Comparison of ENCODE assay signal across 1 cellular context in the genomic region with DNA sequence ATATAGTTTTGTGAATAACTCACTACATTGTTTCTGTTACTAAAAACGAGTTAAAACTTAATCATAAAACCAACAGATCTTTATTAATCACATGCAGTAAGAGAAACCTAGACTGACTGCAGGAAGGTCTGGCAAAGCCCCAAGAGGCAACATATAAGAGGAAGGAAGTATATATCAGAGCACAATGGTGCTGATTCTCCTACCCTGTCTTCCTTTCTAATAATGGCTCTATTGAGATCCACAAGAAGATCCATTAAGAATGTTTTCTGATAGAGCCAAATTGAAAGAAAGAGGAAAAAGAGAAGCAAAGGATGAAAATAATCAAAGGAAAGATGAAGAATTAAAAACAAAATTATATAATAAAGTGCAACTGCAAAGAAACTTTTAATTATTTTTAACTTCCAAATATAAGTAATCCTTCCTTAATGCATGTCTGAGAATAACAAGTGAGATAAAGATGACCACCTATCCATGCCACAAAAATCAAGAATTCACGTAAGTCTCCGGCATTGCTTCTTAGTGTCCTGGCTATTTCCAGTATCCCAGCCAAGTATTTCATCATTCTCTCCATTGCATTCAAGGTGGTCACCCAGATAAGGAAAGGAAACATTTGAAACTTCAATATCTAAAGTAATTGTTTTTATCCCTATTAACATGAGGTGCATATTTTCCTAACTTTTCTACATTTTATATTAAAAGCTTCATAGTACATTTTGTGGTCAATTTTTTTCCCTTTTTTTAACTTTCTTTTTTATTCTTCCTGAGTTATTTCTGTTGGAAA.
TF ChIP-seq lines count a peak whose summit lies in the region.

No MANE protein-coding gene starts in this region.

TF ChIP-seq in K562, 482 proteins besides CTCF, POLR2A, EP300 and RAD21 (continued from another document and continues in another):
- TF ChIP-seq, protein P1, sequence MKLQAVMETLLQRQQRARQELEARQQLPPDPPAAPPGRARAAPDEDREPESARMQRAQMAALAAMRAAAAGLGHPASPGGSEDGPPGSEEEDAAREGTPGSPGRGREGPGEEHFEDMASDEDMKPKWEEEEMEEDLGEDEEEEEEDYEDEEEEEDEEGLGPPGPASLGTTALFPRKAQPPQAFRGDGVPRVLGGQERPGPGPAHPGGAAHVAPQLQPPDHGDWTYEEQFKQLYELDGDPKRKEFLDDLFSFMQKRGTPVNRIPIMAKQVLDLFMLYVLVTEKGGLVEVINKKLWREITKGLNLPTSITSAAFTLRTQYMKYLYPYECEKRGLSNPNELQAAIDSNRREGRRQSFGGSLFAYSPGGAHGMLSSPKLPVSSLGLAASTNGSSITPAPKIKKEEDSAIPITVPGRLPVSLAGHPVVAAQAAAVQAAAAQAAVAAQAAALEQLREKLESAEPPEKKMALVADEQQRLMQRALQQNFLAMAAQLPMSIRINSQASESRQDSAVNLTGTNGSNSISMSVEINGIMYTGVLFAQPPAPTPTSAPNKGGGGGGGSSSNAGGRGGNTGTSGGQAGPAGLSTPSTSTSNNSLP (IDR thresholded peaks at IDR 0.05; ENCODE audit: borderline replicate concordance, low read depth, low read length), result peak; percentile 94
- peak; percentile 39; the same call in 1 of the 2 replicates for TF ChIP-seq NFRKB (IDR thresholded peaks at IDR 0.05; ENCODE audit: low read depth)
- no peak for TF ChIP-seq ZNF449 (CRISPR knock-in tag; IDR thresholded peaks at IDR 0.05)
- peak; percentile 97 for TF ChIP-seq SMARCA4 (IDR thresholded peaks at IDR 0.05)
- TF ChIP-seq HIVEP1 (CRISPR knock-in tag; IDR thresholded peaks at IDR 0.05), result no peak
- TF ChIP-seq DPF2 (IDR thresholded peaks at IDR 0.05), result peak; percentile 97
- 0 out of 2 replicates have a peak, but pooled peaks have one; percentile 36 for TF ChIP-seq CXXC5 (CRISPR knock-in tag; IDR thresholded peaks at IDR 0.05)
- TF ChIP-seq TBL1XR1 (IDR thresholded peaks at IDR 0.05; ENCODE audit: low read length in 2 of 2), result peak in 1 of 2 experiments; percentile 62; a peak in 1 of 4 replicates
- TF ChIP-seq FOXM1 (IDR thresholded peaks at IDR 0.05; ENCODE audit: low read depth), result peak; percentile 77
- TF ChIP-seq FOXM1 (CRISPR knock-in tag; IDR thresholded peaks at IDR 0.05; ENCODE audit: low read depth), result no peak
- TF ChIP-seq JUN (IDR thresholded peaks at IDR 0.05; ENCODE audit: borderline replicate concordance, low read depth, low read length), result peak; percentile 77
- no peak for TF ChIP-seq JUN (CRISPR knock-in tag; IDR thresholded peaks at IDR 0.05; ENCODE audit: borderline replicate concordance)
- peak; percentile 90 to 93 for TF ChIP-seq TRIM24 (IDR thresholded peaks at IDR 0.05)
- no peak for TF ChIP-seq GTF2A2 (tag; IDR thresholded peaks at IDR 0.05)
- TF ChIP-seq ZEB2 (IDR thresholded peaks at IDR 0.05), result peak; percentile 52
- 0 out of 2 replicates have a peak, but pooled peaks have one; percentile 67 for TF ChIP-seq EHMT2 (IDR thresholded peaks at IDR 0.05)
- peak; percentile 62 for TF ChIP-seq HDAC3 (IDR thresholded peaks at IDR 0.05; ENCODE audit: borderline replicate concordance, partially characterized antibody)
- TF ChIP-seq ARNT (IDR thresholded peaks at IDR 0.05), result peak in 1 of 2 experiments; percentile 85; a peak in 1 of 4 replicates
- peak; percentile 98 for TF ChIP-seq ATF3 (IDR thresholded peaks at IDR 0.05)
- TF ChIP-seq ATF3 (CRISPR knock-in tag; conservative IDR thresholded peaks at IDR 0.05), result no peak
- peak; percentile 88 for TF ChIP-seq SMARCC2 (IDR thresholded peaks at IDR 0.05; ENCODE audit: low read depth)
- peak; percentile 72 for TF ChIP-seq BRD9 (IDR thresholded peaks at IDR 0.05; ENCODE audit: low read depth, partially characterized antibody)
- TF ChIP-seq BDP1 (IDR thresholded peaks at IDR 0.05; ENCODE audit: insufficient read depth, insufficient read length), result no peak
- TF ChIP-seq YY1 (IDR thresholded peaks at IDR 0.05; ENCODE audit: borderline replicate concordance in 1 of 3, control insufficient read depth in 1 of 3, extremely low read depth in 1 of 3, insufficient read depth in 3 of 3, insufficient read length in 1 of 3, insufficient replicate concordance in 2 of 3, low read depth in 1 of 3, low read length in 2 of 3), result no peak
- peak; percentile 91 for TF ChIP-seq JUND (IDR thresholded peaks at IDR 0.05; ENCODE audit: borderline replicate concordance, low read depth, low read length)
- TF ChIP-seq JUND (tag; IDR thresholded peaks at IDR 0.05; ENCODE audit: borderline replicate concordance, low read depth, low read length), result peak; percentile 87; the same call in 2 of the 3 replicates
- TF ChIP-seq, protein P2, sequence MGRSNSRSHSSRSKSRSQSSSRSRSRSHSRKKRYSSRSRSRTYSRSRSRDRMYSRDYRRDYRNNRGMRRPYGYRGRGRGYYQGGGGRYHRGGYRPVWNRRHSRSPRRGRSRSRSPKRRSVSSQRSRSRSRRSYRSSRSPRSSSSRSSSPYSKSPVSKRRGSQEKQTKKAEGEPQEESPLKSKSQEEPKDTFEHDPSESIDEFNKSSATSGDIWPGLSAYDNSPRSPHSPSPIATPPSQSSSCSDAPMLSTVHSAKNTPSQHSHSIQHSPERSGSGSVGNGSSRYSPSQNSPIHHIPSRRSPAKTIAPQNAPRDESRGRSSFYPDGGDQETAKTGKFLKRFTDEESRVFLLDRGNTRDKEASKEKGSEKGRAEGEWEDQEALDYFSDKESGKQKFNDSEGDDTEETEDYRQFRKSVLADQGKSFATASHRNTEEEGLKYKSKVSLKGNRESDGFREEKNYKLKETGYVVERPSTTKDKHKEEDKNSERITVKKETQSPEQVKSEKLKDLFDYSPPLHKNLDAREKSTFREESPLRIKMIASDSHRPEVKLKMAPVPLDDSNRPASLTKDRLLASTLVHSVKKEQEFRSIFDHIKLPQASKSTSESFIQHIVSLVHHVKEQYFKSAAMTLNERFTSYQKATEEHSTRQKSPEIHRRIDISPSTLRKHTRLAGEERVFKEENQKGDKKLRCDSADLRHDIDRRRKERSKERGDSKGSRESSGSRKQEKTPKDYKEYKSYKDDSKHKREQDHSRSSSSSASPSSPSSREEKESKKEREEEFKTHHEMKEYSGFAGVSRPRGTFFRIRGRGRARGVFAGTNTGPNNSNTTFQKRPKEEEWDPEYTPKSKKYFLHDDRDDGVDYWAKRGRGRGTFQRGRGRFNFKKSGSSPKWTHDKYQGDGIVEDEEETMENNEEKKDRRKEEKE (IDR thresholded peaks at IDR 0.05; ENCODE audit: borderline replicate concordance in 1 of 2, control insufficient read depth in 1 of 2, low read depth in 2 of 2, low read length in 1 of 2), result 0 out of 4 replicates have a peak, but pooled peaks of 1 of the 2 experiments have one; percentile 42
- peak in 1 of 3 experiments; percentile 47; a peak in 1 of 6 replicates for TF ChIP-seq ZBTB11 (CRISPR knock-in tag; IDR thresholded peaks at IDR 0.05)
- peak; percentile 81 for TF ChIP-seq MTA2 (IDR thresholded peaks at IDR 0.05; ENCODE audit: low read depth)
- no peak for TF ChIP-seq ELF4 (CRISPR knock-in tag; IDR thresholded peaks at IDR 0.05)
- TF ChIP-seq, protein P3, sequence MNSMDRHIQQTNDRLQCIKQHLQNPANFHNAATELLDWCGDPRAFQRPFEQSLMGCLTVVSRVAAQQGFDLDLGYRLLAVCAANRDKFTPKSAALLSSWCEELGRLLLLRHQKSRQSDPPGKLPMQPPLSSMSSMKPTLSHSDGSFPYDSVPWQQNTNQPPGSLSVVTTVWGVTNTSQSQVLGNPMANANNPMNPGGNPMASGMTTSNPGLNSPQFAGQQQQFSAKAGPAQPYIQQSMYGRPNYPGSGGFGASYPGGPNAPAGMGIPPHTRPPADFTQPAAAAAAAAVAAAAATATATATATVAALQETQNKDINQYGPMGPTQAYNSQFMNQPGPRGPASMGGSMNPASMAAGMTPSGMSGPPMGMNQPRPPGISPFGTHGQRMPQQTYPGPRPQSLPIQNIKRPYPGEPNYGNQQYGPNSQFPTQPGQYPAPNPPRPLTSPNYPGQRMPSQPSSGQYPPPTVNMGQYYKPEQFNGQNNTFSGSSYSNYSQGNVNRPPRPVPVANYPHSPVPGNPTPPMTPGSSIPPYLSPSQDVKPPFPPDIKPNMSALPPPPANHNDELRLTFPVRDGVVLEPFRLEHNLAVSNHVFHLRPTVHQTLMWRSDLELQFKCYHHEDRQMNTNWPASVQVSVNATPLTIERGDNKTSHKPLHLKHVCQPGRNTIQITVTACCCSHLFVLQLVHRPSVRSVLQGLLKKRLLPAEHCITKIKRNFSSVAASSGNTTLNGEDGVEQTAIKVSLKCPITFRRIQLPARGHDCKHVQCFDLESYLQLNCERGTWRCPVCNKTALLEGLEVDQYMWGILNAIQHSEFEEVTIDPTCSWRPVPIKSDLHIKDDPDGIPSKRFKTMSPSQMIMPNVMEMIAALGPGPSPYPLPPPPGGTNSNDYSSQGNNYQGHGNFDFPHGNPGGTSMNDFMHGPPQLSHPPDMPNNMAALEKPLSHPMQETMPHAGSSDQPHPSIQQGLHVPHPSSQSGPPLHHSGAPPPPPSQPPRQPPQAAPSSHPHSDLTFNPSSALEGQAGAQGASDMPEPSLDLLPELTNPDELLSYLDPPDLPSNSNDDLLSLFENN (IDR thresholded peaks at IDR 0.05; ENCODE audit: low read depth in 2 of 2, low read length in 2 of 2), result peak in 1 of 2 experiments; percentile 60; a peak in 1 of 4 replicates
- TF ChIP-seq ZNF589 (CRISPR knock-in tag; IDR thresholded peaks at IDR 0.05; ENCODE audit: low read depth), result peak; percentile 67; the same call in 1 of the 2 replicates
- TF ChIP-seq, protein P4, sequence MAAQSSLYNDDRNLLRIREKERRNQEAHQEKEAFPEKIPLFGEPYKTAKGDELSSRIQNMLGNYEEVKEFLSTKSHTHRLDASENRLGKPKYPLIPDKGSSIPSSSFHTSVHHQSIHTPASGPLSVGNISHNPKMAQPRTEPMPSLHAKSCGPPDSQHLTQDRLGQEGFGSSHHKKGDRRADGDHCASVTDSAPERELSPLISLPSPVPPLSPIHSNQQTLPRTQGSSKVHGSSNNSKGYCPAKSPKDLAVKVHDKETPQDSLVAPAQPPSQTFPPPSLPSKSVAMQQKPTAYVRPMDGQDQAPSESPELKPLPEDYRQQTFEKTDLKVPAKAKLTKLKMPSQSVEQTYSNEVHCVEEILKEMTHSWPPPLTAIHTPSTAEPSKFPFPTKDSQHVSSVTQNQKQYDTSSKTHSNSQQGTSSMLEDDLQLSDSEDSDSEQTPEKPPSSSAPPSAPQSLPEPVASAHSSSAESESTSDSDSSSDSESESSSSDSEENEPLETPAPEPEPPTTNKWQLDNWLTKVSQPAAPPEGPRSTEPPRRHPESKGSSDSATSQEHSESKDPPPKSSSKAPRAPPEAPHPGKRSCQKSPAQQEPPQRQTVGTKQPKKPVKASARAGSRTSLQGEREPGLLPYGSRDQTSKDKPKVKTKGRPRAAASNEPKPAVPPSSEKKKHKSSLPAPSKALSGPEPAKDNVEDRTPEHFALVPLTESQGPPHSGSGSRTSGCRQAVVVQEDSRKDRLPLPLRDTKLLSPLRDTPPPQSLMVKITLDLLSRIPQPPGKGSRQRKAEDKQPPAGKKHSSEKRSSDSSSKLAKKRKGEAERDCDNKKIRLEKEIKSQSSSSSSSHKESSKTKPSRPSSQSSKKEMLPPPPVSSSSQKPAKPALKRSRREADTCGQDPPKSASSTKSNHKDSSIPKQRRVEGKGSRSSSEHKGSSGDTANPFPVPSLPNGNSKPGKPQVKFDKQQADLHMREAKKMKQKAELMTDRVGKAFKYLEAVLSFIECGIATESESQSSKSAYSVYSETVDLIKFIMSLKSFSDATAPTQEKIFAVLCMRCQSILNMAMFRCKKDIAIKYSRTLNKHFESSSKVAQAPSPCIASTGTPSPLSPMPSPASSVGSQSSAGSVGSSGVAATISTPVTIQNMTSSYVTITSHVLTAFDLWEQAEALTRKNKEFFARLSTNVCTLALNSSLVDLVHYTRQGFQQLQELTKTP (IDR thresholded peaks at IDR 0.05; ENCODE audit: low read depth in 1 of 2, partially characterized antibody in 2 of 2), result peak in 1 of 2 experiments; percentile 73
- no peak for TF ChIP-seq SAP30 (IDR thresholded peaks at IDR 0.05; ENCODE audit: borderline replicate concordance, insufficient read depth, low read depth, low read length, poor library complexity, severe bottlenecking)
- peak; percentile 92 for TF ChIP-seq TAL1 (IDR thresholded peaks at IDR 0.05)
- TF ChIP-seq NFIC (IDR thresholded peaks at IDR 0.05), result peak; percentile 88
- TF ChIP-seq FOXJ2 (tag; IDR thresholded peaks at IDR 0.05), result peak; percentile 56; the same call in 1 of the 2 replicates
- no peak for TF ChIP-seq FOS (IDR thresholded peaks at IDR 0.05; ENCODE audit: extremely low read depth, insufficient read length)
- no peak for TF ChIP-seq RFX1 (IDR thresholded peaks at IDR 0.05)
